In the genomic region with DNA sequence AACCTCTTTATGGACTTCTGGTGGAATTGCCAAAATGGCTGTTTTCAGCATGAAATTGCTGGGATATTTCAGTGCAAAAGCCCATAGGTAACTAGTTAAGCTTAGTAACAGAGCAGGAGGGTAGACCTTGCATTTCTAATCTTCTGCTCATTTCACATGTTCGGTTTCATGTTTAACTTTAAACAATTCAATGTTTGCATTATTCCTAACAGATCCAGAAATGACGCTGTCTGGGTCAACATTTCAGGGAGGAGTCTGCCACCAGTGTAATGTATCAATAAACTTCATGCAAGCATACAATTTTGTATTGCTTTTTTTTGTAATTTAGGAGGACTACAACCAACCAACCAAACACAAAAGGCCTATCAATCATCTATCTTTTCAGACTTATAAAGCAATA, we compare ENCODE assay signal across 26 cellular contexts. TPM values are rescaled to one million over a fixed set of nuclear protein-coding genes. Genes with fewer than 3 reads are reported as not detected.
"Had no signal": no experiment of that assay in that cellular context is flagged by ENCODE, and none has a peak within 500 bp of the region (broad histone marks: within the 10 kb centered on the region; RNA-seq: fewer than 3 reads in every experiment).

No MANE protein-coding gene starts in this region.

- DNase-seq: activated CD4-positive, alpha-beta memory T cell treated with anti-CD3 and anti-CD28 coated beads, Interleukin-2, amount 10 ng/mL, durations not matched to agents 7 days and 5 days; activated CD4-positive, alpha-beta T cell treated with anti-CD3 and anti-CD28 coated beads for 36 hours; activated CD4-positive, alpha-beta T cell treated with anti-CD3 and anti-CD28 coated beads, Interleukin-2, amount 10 ng/mL, durations not matched to agents 24 days and 14 days; activated CD4-positive, CD25-positive, alpha-beta regulatory T cell; activated CD4-positive, CD25-positive, alpha-beta regulatory T cell treated with anti-CD3 and anti-CD28 coated beads, Interleukin-2, amount 50 U/mL, for 72 hours; activated CD8-positive, alpha-beta memory T cell treated with anti-CD3 and anti-CD28 coated beads, Interleukin-2, amount 50 U/mL, for 48 hours; activated gamma-delta T cell; activated naive CD4-positive, alpha-beta T cell; activated naive CD4-positive, alpha-beta T cell treated with anti-CD3 and anti-CD28 coated beads, Interleukin-2, amount 10 ng/mL, durations not matched to agents 7 days and 5 days; activated naive CD8-positive, alpha-beta T cell treated with anti-CD3 and anti-CD28 coated beads, Interleukin-2, amount 10 ng/mL, durations not matched to agents 7 days and 5 days; activated T-cell treated with anti-CD3 and anti-CD28 coated beads for 4 hours; activated T-cell treated with anti-CD3 and anti-CD28 coated beads, Interleukin-2, amount 50 U/mL, for 24 hours; activated T-cell treated with anti-CD3 and anti-CD28 coated beads, Interleukin-2, amount 50 U/mL, for 72 hours; central memory CD4-positive, alpha-beta T cell; cerebellar nuclear complex; colonic mucosa; effector CD8-positive, alpha-beta T cell; esophagus squamous epithelium; foreskin melanocyte; heart right ventricle; T-helper 2 cell had no signal

- FAIRE-seq: endometrium, endothelial cell of umbilical vein had no signal

- ATAC-seq: activated CD4-positive, alpha-beta T cell treated with anti-CD3 and anti-CD28 coated beads for 36 hours; activated naive CD4-positive, alpha-beta T cell treated with anti-CD3 and anti-CD28 coated beads, Interleukin-2, amount 50 U/mL, for 72 hours; activated T-cell treated with anti-CD3 and anti-CD28 coated beads, Interleukin-2, amount 50 U/mL, for 72 hours; gastroesophageal sphincter; heart right ventricle had no signal

RNA-seq across cellular contexts. Expression of a gene that starts 22.4 kb away (rescaled TPM):
- total RNA-seq: ascending aorta had no signal
